32 cellular contexts compared by ENCODE assay signal in the genomic region with DNA sequence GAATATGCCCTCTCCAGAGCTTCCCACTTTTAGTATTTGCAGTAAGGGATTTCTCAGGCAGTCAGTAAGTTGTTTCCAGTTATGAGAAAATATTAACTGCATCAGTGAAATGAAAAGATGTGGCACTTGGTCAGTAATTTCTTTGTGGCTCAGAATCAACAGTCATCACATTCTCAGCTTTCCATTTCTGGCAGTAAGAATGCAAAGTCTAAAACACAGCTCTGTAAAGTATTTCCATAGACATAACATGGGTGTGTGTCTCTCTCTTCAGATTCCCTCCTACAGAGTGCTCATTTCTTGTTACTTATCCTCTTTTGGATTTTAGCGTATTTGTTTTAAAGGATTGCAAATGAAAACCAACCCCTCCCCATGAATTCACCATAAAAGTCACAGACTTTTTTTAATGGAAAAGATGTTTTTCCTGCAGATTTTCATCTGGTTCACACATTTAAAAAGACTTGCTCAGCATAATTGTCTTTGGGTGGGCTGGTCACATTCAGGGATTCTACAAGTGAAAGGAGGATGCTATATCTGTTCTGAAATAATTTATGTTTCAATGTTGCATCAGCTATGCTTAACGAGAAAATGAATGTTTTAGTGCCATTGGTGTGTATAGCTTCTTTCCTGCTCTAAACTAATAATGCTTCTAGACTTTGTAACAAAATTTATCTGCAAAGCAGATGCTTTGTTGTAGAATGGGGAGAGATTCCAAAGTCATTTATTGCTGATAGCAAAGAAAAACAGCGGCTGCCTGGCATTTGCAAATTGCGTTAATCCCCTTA. TPM values are rescaled to one million over a fixed set of nuclear protein-coding genes. Genes with fewer than 3 reads are reported as not detected.
A peak's percentile ranks its signal among the peaks of the same experiment; 100 is the strongest.
DNase-seq lines count a peak whose midpoint lies in the region; ATAC-seq, FAIRE-seq and TF ChIP-seq lines count a peak whose summit lies in the region.
"Had no signal": no experiment of that assay in that cellular context is flagged by ENCODE, and none has a peak within 500 bp of the region (broad histone marks: within the 10 kb centered on the region; RNA-seq: fewer than 3 reads in every experiment).

No MANE protein-coding gene starts in this region.

- no peaks in the 10 kb centered on the region for H3K79me2 ChIP-seq in HepG2 (ENCODE audit: insufficient read depth, low read length)

- H3K36me3 ChIP-seq in HepG2 (replicated peaks in 1 of 2; ENCODE audit: control insufficient read depth in 1 of 2, insufficient read depth in 2 of 2, low read length in 2 of 2) (no peaks in the 10 kb centered on the region), right lobe of liver (no peaks in the 10 kb centered on the region), uterus (no peaks in the 10 kb centered on the region), lower lobe of right lung (no peaks in the 10 kb centered on the region)
- H3K36me3 ChIP-seq: adrenal gland, sigmoid colon, tibial nerve had no signal

- POLR2A ChIA-PET in HepG2 (lab: Yijun Ruan, JAX) (interaction anchor here (1.3 kb wide), 1 partner anchor 35 kb away, joined by 4 read pairs; a partner anchor contains a TSS), T-cell (lab: Charles Lee) (interaction anchor here in 1 of 2 donors (0.7 to 1.1 kb wide), 2 partner anchors 9 to 51 kb away, joined by 3 to 4 read pairs; no protein-coding TSS in a partner anchor)

- no peaks in the 10 kb centered on the region for H3K27me3 ChIP-seq in HepG2 (ENCODE audit: control insufficient read depth in 1 of 2, insufficient read depth in 2 of 2, low read length in 2 of 2)
- no peaks in the 10 kb centered on the region for H3K27me3 ChIP-seq in right lobe of liver
- H3K27me3 ChIP-seq in uterus, result no peaks in the 10 kb centered on the region
- H3K27me3 ChIP-seq in lower lobe of right lung (ENCODE audit: low read depth), result no peaks in the 10 kb centered on the region
- H3K27me3 ChIP-seq: adrenal gland, sigmoid colon, tibial nerve had no signal

- TF ChIP-seq RAD21 in HepG2 (CRISPR knock-in tag; IDR thresholded peaks at IDR 0.05), result no peak

- H3K9me3 Mint-ChIP-seq in T-cell, result peaks cover 0 to 11% (median 0%) of the 10 kb centered on the region in 3 donors
- H3K9me3 Mint-ChIP-seq: CD4-positive, alpha-beta T cell; natural killer cell had no signal

- in situ Hi-C loops in HepG2 (cut with HindIII; ENCODE audit: extremely low pct_ligation_motif_present, low pct_unique_long_range_greater_than_20kb), result no loop called here

- no peaks in the 10 kb centered on the region for H4K20me1 ChIP-seq in HepG2 (ENCODE audit: insufficient read depth, low read length)

- no peak overlapping the region for H3K27ac Mint-ChIP-seq in T-cell
- H3K27ac Mint-ChIP-seq: activated CD4-positive, alpha-beta memory T cell treated with anti-CD3 and anti-CD28 coated beads, Interleukin-2, amount 10 ng/mL, durations not matched to agents 7 days and 5 days; activated naive CD4-positive, alpha-beta T cell treated with anti-CD3 and anti-CD28 coated beads for 36 hours; activated T-helper 1 cell treated with anti-CD3 and anti-CD28 coated beads, Interleukin-12 subunit alpha, Interleukin-12 subunit beta, Interleukin-2, Interleukin-4 antibody, amounts not matched to agents 30 ng/mL and 10 ng/mL and 1 ng/mL, durations not matched to agents 14 hours and 24 hours and 36 hours; CD4-positive, alpha-beta T cell; mesothelial cell of epicardium; natural killer cell had no signal

- no peak overlapping the region for H3K4me2 ChIP-seq in HepG2 (ENCODE audit: low read depth, low read length)

- DNase-seq in HepG2 (ENCODE audit: low spot score), result no peak
- DNase-seq in right lobe of liver, result no peak
- DNase-seq in choroid plexus epithelial cell (ENCODE audit: low read depth), result peak; percentile 53
- DNase-seq in iris pigment epithelial cell (ENCODE audit: low read depth), result peak; percentile 56
- no peak for DNase-seq in T-cell
- DNase-seq in uterus, result no peak
- DNase-seq in lower lobe of right lung, result no peak
- no peak for DNase-seq in urothelium cell line (ENCODE audit: low spot score)
- DNase-seq: activated CD4-positive, alpha-beta memory T cell treated with anti-CD3 and anti-CD28 coated beads, Interleukin-2, amount 10 ng/mL, durations not matched to agents 7 days and 5 days; activated CD8-positive, alpha-beta memory T cell treated with anti-CD3 and anti-CD28 coated beads, Interleukin-2, amount 50 U/mL, for 48 hours; activated naive CD4-positive, alpha-beta T cell treated with anti-CD3 and anti-CD28 coated beads for 36 hours; adrenal gland; CD4-positive, alpha-beta T cell; Karpas-422; MV-4-11; natural killer cell; NCI-H1436; NCI-H2081; NCI-H2227 treated with DMSO at 0.1 percent for 48 hours; NCI-H526 treated with DMSO at 0.1 percent for 48 hours; PC-3; psoas muscle; sigmoid colon; stimulated activated CD4-positive, alpha-beta T cell treated with anti-CD3 and anti-CD28 coated beads, Interleukin-15, amount 100 ng/mL, for 24 hours; stimulated activated CD4-positive, alpha-beta T cell treated with anti-CD3 and anti-CD28 coated beads, Interleukin-4, amount 100 ng/mL, for 4 hours had no signal

- H3K4me3 ChIP-seq in HepG2 (replicated peaks in 1 of 3; ENCODE audit: insufficient read depth in 1 of 3, low read depth in 2 of 3, low read length in 3 of 3), result no peak overlapping the region
- no peak overlapping the region for H3K4me3 ChIP-seq in right lobe of liver
- no peak overlapping the region for H3K4me3 ChIP-seq in choroid plexus epithelial cell (ENCODE audit: low read depth, low read length)
- H3K4me3 ChIP-seq in uterus, result no peak overlapping the region
- H3K4me3 ChIP-seq in lower lobe of right lung, result no peak overlapping the region
- H3K4me3 ChIP-seq: adrenal gland, psoas muscle, sigmoid colon, tibial nerve had no signal

- TF ChIP-seq EP300 in HepG2 (IDR thresholded peaks at IDR 0.05; ENCODE audit: low read depth in 2 of 2, low read length in 2 of 2) (no peak), HepG2 (CRISPR knock-in tag; IDR thresholded peaks at IDR 0.05; ENCODE audit: borderline replicate concordance) (no peak)

- H3K36me3 Mint-ChIP-seq in T-cell, result peaks cover 7% of the 10 kb centered on the region
- H3K36me3 Mint-ChIP-seq: natural killer cell had no signal

- no peaks in the 10 kb centered on the region for H3K27me3 Mint-ChIP-seq in T-cell
- H3K27me3 Mint-ChIP-seq: CD4-positive, alpha-beta T cell had no signal

- H3K4me3 Mint-ChIP-seq in T-cell, result no peak overlapping the region
- H3K4me3 Mint-ChIP-seq: activated CD4-positive, alpha-beta memory T cell treated with anti-CD3 and anti-CD28 coated beads, Interleukin-2, amount 10 ng/mL, durations not matched to agents 7 days and 5 days; activated naive CD4-positive, alpha-beta T cell treated with anti-CD3 and anti-CD28 coated beads for 36 hours; activated T-helper 1 cell treated with anti-CD3 and anti-CD28 coated beads, Interleukin-12 subunit alpha, Interleukin-12 subunit beta, Interleukin-2, Interleukin-4 antibody, amounts not matched to agents 30 ng/mL and 10 ng/mL and 1 ng/mL, durations not matched to agents 14 hours and 24 hours and 36 hours; CD4-positive, alpha-beta T cell; mesothelial cell of epicardium; natural killer cell had no signal

- FAIRE-seq in HepG2 (lab: Jason Lieb, UNC) (no peak), urothelium cell line (lab: Jason Lieb, UNC) (no peak)
- FAIRE-seq: D721Med, GM18507, GM19239 had no signal

- no peak for TF ChIP-seq CTCF in HepG2 (CRISPR knock-in tag; IDR thresholded peaks at IDR 0.05)
- TF ChIP-seq CTCF in right lobe of liver (IDR thresholded peaks at IDR 0.05), result no peak
- no peak for TF ChIP-seq CTCF in choroid plexus epithelial cell (conservative IDR thresholded peaks at IDR 0.05; ENCODE audit: low read depth, low read length)
- no peak for TF ChIP-seq CTCF in uterus (IDR thresholded peaks at IDR 0.05)
- no peak for TF ChIP-seq CTCF in lower lobe of right lung (IDR thresholded peaks at IDR 0.05)

- intact Hi-C loops in HepG2 (cut with micrococcal nuclease; ENCODE audit: unreplicated experiment), result no loop called here
- intact Hi-C loops in right lobe of liver (cut with DNase I), result no loop called here
- intact Hi-C loops in uterus (cut with DNase I; ENCODE audit: low total_unique reads), result no loop called here
- intact Hi-C loops in lower lobe of right lung (cut with DNase I), result no loop called here

- TF ChIP-seq POLR2A in HepG2 (IDR thresholded peaks at IDR 0.05; ENCODE audit: insufficient read depth in 1 of 2, low read depth in 2 of 2, low read length in 2 of 2) (no peak), right lobe of liver (IDR thresholded peaks at IDR 0.05) (no peak), uterus (IDR thresholded peaks at IDR 0.05) (no peak)

- H3K4me1 ChIP-seq in HepG2 (ENCODE audit: insufficient read depth, low read length) (no peaks in the 10 kb centered on the region), right lobe of liver (no peaks in the 10 kb centered on the region), uterus (no peaks in the 10 kb centered on the region), lower lobe of right lung (no peaks in the 10 kb centered on the region)

- peaks cover 6% of the 10 kb centered on the region; the same call in 1 of the 2 replicates for H3K9me3 ChIP-seq in HepG2 (ENCODE audit: low read length)
- no peaks in the 10 kb centered on the region for H3K9me3 ChIP-seq in right lobe of liver
- H3K9me3 ChIP-seq in uterus, result no peaks in the 10 kb centered on the region
- H3K9me3 ChIP-seq in lower lobe of right lung, result no peaks in the 10 kb centered on the region
- H3K9me3 ChIP-seq: adrenal gland, psoas muscle had no signal

- 65% methylated on average over 4 of the region's 4 CpGs for WGBS in HepG2 (ENCODE audit: low lambda C conversion rate)
- 85% methylated on average over 3 of the region's 4 CpGs for WGBS in right lobe of liver (ENCODE audit: insufficient coverage, low coverage, low lambda C conversion rate, missing lambda C conversion rate)

- ATAC-seq in HepG2 (no peak), right lobe of liver (no peak), T-cell (replicated peaks in 1 of 4) (no peak), lower lobe of right lung (no peak)
- ATAC-seq: natural killer cell, PC-3 had no signal

- H3K27ac ChIP-seq in HepG2 (ENCODE audit: extremely low read length, insufficient read depth, low read length) (no peak overlapping the region), right lobe of liver (no peak overlapping the region), uterus (no peak overlapping the region), lower lobe of right lung (no peak overlapping the region)
- H3K27ac ChIP-seq: 22Rv1, adrenal gland, psoas muscle had no signal

- H2AFZ ChIP-seq in HepG2 (ENCODE audit: low read length), result no peak overlapping the region

- H3K9ac ChIP-seq in HepG2 (ENCODE audit: insufficient read depth, low read depth, low read length), result no peak overlapping the region

- peaks cover 23 to 33% (median 26%) of the 10 kb centered on the region in 3 donors for H3K4me1 Mint-ChIP-seq in T-cell

- CTCF ChIA-PET in HepG2 (lab: Yijun Ruan, JAX; ENCODE audit: low intra/inter-chr PET ratio, low total read pairs) (no interaction called here), T-cell (lab: Charles Lee) (no interaction called here)

- BruUV-seq in HepG2 (replicated peaks; lab: Mats Ljungman, UMichigan), result no TSS peak

RNA-seq across cellular contexts. Expression of a gene that starts 34.5 kb away (rescaled TPM):
- total RNA-seq in HepG2 (2016; rRNA removed; fragmentation: Illumina TruSeq; extraction: Trizol) (2.7 and 6.0 TPM in 2 replicates), right lobe of liver (10 to 100 TPM; 10.5 to 23.3 (median 16.4) TPM), T-cell (100 to 1,000 TPM in 3 of 5 donors, 10 to 100 TPM in 2; 86.2 to 218 (median 117) TPM), uterus (100 to 1,000 TPM in 1 of 4 donors, 10 to 100 TPM in 3; 27.2 to 224 (median 59.5) TPM), lower lobe of right lung (356 TPM)
- total RNA-seq in HepG2 (2016; cell fraction: cytosol; rRNA removed; fragmentation: Illumina TruSeq; extraction: Trizol; ENCODE audit: low read depth), result 0.79 and 0.91 TPM in 2 replicates
- total RNA-seq in HepG2 (2016; cell fraction: insoluble cytoplasmic fraction; rRNA removed; fragmentation: Illumina TruSeq; extraction: Trizol), result 2.9 and 6.1 TPM in 2 replicates
- 1.9 TPM in 2 replicates for total RNA-seq in HepG2 (2016; cell fraction: membrane; rRNA removed; fragmentation: Illumina TruSeq; extraction: Trizol)
- total RNA-seq in HepG2 (2016; cell fraction: nucleus; rRNA removed; fragmentation: Illumina TruSeq; extraction: Trizol), result 7.4 and 8.5 TPM in 2 replicates
- 48.7 and 56.0 TPM in 2 replicates for polyA plus RNA-seq in HepG2 (2011; rRNA removed)
- polyA plus RNA-seq in HepG2 (2011; cell fraction: cytosol; rRNA removed), result 28.9 and 51.0 TPM in 2 replicates
- polyA plus RNA-seq in HepG2 (2011; cell fraction: nucleus; rRNA removed), result 11.6 and 15.8 TPM in 2 replicates
- 36.4 and 48.7 TPM in 2 replicates for polyA plus RNA-seq in HepG2 (2012)
- polyA plus RNA-seq in HepG2 (2016; cell fraction: cytosol; fragmentation: Illumina TruSeq; extraction: Trizol; ENCODE audit: low read depth), result 1.5 and 1.8 TPM in 2 replicates
- 4.6 and 4.8 TPM in 2 replicates for polyA plus RNA-seq in HepG2 (2016; cell fraction: insoluble cytoplasmic fraction; fragmentation: Illumina TruSeq; extraction: Trizol; ENCODE audit: low read depth)
- polyA plus RNA-seq in HepG2 (2016; cell fraction: membrane; fragmentation: Illumina TruSeq; extraction: Trizol; ENCODE audit: low read depth), result 2.2 and 2.3 TPM in 2 replicates
- 11.4 and 16.1 TPM in 2 replicates for polyA plus RNA-seq in HepG2 (2016; cell fraction: nucleus; fragmentation: Illumina TruSeq; extraction: Trizol; ENCODE audit: insufficient read depth, low read depth)
- 17.0 and 617 TPM in 2 replicates for polyA minus RNA-seq in HepG2 (2011; rRNA and poly(A)+ RNA removed; ENCODE audit: low replicate concordance)
- 24.7 and 25.8 TPM in 2 replicates for polyA minus RNA-seq in HepG2 (2011; cell fraction: cytosol; rRNA and poly(A)+ RNA removed)
- polyA minus RNA-seq in HepG2 (2011; cell fraction: nucleus; rRNA and poly(A)+ RNA removed), result 42.5 and 44.9 TPM in 2 replicates

Comparison
In these comparisons a context has a peak if more than half of its experiments do, and no peak if none do; other contexts are left out.
1. DNase-seq: peak in choroid plexus epithelial cell (single experiment) and iris pigment epithelial cell (single experiment); none in HepG2 (single experiment), right lobe of liver (0 of 3), T-cell (0 of 34), uterus (0 of 2), lower lobe of right lung (single experiment) and urothelium cell line (single experiment).